ENCODE assay signal across 10 cellular contexts in genomic region chr10:26869528-26869927, GRCh38. TPM values are rescaled to one million over a fixed set of nuclear protein-coding genes. Genes with fewer than 3 reads are reported as not detected.
DNase-seq lines count a peak whose midpoint lies in the region; FAIRE-seq and TF ChIP-seq lines count a peak whose summit lies in the region.
"Had no signal": no experiment of that assay in that cellular context is flagged by ENCODE, and none has a peak within 500 bp of the region (broad histone marks: within the 10 kb centered on the region; RNA-seq: fewer than 3 reads in every experiment).

No MANE protein-coding gene starts in this region.

- H3K4me3 ChIP-seq in trophoblast cell (ENCODE audit: low read depth, low read length) (no peak overlapping the region), hepatocyte (no peak overlapping the region)
- H3K4me3 ChIP-seq: sigmoid colon had no signal

- no peaks in the 10 kb centered on the region for H3K79me2 ChIP-seq in trophoblast cell (ENCODE audit: control insufficient read depth, insufficient read depth, low read length, poor library complexity)
- H3K79me2 ChIP-seq in hepatocyte: no peaks in the 10 kb centered on the region

- H2BK12ac ChIP-seq in trophoblast cell (ENCODE audit: low read length): no peak overlapping the region

- no peaks in the 10 kb centered on the region for H3K79me1 ChIP-seq in trophoblast cell (ENCODE audit: low read length)

- no peak overlapping the region for H3K14ac ChIP-seq in trophoblast cell (ENCODE audit: low read length)

- no peak overlapping the region for H4K8ac ChIP-seq in trophoblast cell (ENCODE audit: low read depth, low read length)

- H3K18ac ChIP-seq in trophoblast cell (ENCODE audit: low read length): no peak overlapping the region

- H4K20me1 ChIP-seq in hepatocyte (ENCODE audit: insufficient read depth, poor library complexity, severe bottlenecking): no peaks in the 10 kb centered on the region

- no peaks in the 10 kb centered on the region for H3K9me2 ChIP-seq in hepatocyte (replicated peaks; ENCODE audit: insufficient read depth)

- no CpG with 5 or more reads among the region's 8 CpGs for whole genome bisulfite sequencing in trophoblast cell (ENCODE audit: extremely low coverage, insufficient coverage, insufficient read length)
- 80% methylated on average over 8 of the region's 8 CpGs for WGBS in hepatocyte (ENCODE audit: low lambda C conversion rate, missing lambda C conversion rate)

- no peak overlapping the region for H3K9ac ChIP-seq in trophoblast cell (ENCODE audit: low read length)

- H2AFZ ChIP-seq in trophoblast cell (ENCODE audit: insufficient read depth, low read length, poor library complexity) (no peak overlapping the region), hepatocyte (no peak overlapping the region)

- TF ChIP-seq CTCF in D721Med (IDR thresholded peaks at IDR 0.05; ENCODE audit: insufficient read depth, missing control alignments) (no peak), hepatocyte (IDR thresholded peaks at IDR 0.05; ENCODE audit: poor library complexity) (no peak)

- H3K4me1 ChIP-seq in trophoblast cell (ENCODE audit: control insufficient read depth in 1 of 2, insufficient read depth in 2 of 2, low read length in 2 of 2) (no peaks in the 10 kb centered on the region), hepatocyte (ENCODE audit: insufficient read depth) (no peaks in the 10 kb centered on the region)
- H3K4me1 ChIP-seq: sigmoid colon had no signal

- no peak overlapping the region for H3K4me2 ChIP-seq in trophoblast cell (ENCODE audit: low read length)
- no peak overlapping the region for H3K4me2 ChIP-seq in hepatocyte

- no peak overlapping the region for H4K91ac ChIP-seq in trophoblast cell (ENCODE audit: low read depth, low read length)

- no peak overlapping the region for H2BK5ac ChIP-seq in trophoblast cell (ENCODE audit: low read depth, low read length, poor library complexity)

- H3K27ac ChIP-seq in trophoblast cell (ENCODE audit: low read depth, low read length) (no peak overlapping the region), hepatocyte (no peak overlapping the region)
- H3K27ac ChIP-seq: 22Rv1, sigmoid colon had no signal

- H4K12ac ChIP-seq in trophoblast cell (ENCODE audit: low read depth, low read length): no peak overlapping the region

- no peak overlapping the region for H3K23ac ChIP-seq in trophoblast cell (ENCODE audit: low read length)

- no peaks in the 10 kb centered on the region for H3K27me3 ChIP-seq in trophoblast cell (ENCODE audit: insufficient read depth, low read length)
- H3K27me3 ChIP-seq in hepatocyte: no peaks in the 10 kb centered on the region
- H3K27me3 ChIP-seq: sigmoid colon had no signal

- H3K36me3 ChIP-seq in trophoblast cell (ENCODE audit: control insufficient read depth in 1 of 2, insufficient read depth in 2 of 2, low read length in 2 of 2) (no peaks in the 10 kb centered on the region), hepatocyte (replicated peaks; ENCODE audit: insufficient read depth, low read depth) (no peaks in the 10 kb centered on the region)
- H3K36me3 ChIP-seq: sigmoid colon had no signal

- no peak overlapping the region for H2AK5ac ChIP-seq in trophoblast cell (ENCODE audit: low read length)

- peak; percentile 13 for DNase-seq in NCI-H2107 treated with DMSO at 0.1 percent for 48 hours (lab: John Stamatoyannopoulos, UW; ENCODE audit: unreplicated experiment)
- no peak for DNase-seq in NCI-H2107 (lab: John Stamatoyannopoulos, UW)
- peak; percentile 49 for DNase-seq in NOMO-1 treated with dmso at 0.1 percent for 144 hours (lab: John Stamatoyannopoulos, UW; ENCODE audit: unreplicated experiment)
- DNase-seq in amniotic epithelial cell (ENCODE audit: low read depth): peak; percentile 86
- DNase-seq in trophoblast cell: peak; percentile 46 to 71
- no peak for DNase-seq in D721Med (ENCODE audit: insufficient read length, low spot score)
- no peak for DNase-seq in NCI-H1694 treated with DMSO at 0.1 percent for 48 hours (lab: John Stamatoyannopoulos, UW)
- no peak for DNase-seq in hepatocyte (ENCODE audit: low spot score)
- DNase-seq: sigmoid colon had no signal

- no peak overlapping the region for H2BK120ac ChIP-seq in trophoblast cell (ENCODE audit: insufficient read depth, low read length, poor library complexity)

- no peak overlapping the region for H3K4ac ChIP-seq in trophoblast cell (ENCODE audit: low read depth, low read length)

- no peaks in the 10 kb centered on the region for H3K9me3 ChIP-seq in trophoblast cell (ENCODE audit: insufficient read depth, low read depth, low read length)
- no peaks in the 10 kb centered on the region for H3K9me3 ChIP-seq in hepatocyte (ENCODE audit: low read depth)
- H3K9me3 ChIP-seq: sigmoid colon had no signal

- FAIRE-seq in D721Med (lab: Jason Lieb, UNC): no peak

RNA-seq across cellular contexts. Expression of gene ABI1, which starts 8.8 kb away (rescaled TPM):
- 59.4 and 60.1 TPM in 2 replicates for polyA plus RNA-seq in trophoblast cell (2013)
- 39.2 and 46.1 TPM in 2 replicates for total RNA-seq in hepatocyte
- polyA plus RNA-seq in hepatocyte: 30.5 and 35.4 TPM in 2 replicates

Comparison
In these comparisons a context has a peak if more than half of its experiments do, and no peak if none do; other contexts are left out.
1. DNase-seq: peak in NCI-H2107 treated with DMSO at 0.1 percent for 48 hours (single experiment), NOMO-1 treated with dmso at 0.1 percent for 144 hours (single experiment), amniotic epithelial cell (single experiment) and trophoblast cell (2 of 2); none in NCI-H2107 (single experiment), D721Med (single experiment), NCI-H1694 treated with DMSO at 0.1 percent for 48 hours (single experiment) and hepatocyte (single experiment).